15 cellular contexts compared by ENCODE assay signal in the genomic region with DNA sequence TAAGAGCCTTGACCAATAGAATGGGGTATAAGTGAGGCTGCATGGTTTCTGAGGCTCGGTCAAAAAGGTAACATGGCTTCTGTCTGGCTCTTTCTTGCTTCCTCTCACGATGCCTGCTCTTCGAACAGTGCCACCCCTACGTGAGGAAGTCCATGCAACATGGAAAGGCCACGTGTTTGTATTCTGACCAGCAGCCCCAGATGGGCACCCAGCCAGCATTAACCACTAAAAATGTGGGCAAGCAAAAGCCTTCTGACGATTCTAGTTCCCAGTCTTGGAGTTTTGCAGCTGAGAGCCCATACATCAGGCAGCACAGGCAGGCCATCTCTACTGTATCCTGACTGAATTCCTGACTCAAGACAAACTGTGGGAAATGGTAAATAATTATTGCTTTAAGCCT. TPM values are rescaled to one million over a fixed set of nuclear protein-coding genes. Genes with fewer than 3 reads are reported as not detected.
DNase-seq lines count a peak whose midpoint lies in the region; ATAC-seq and TF ChIP-seq lines count a peak whose summit lies in the region.
"Had no signal": no experiment of that assay in that cellular context is flagged by ENCODE, and none has a peak within 500 bp of the region (broad histone marks: within the 10 kb centered on the region; RNA-seq: fewer than 3 reads in every experiment).

No MANE protein-coding gene starts in this region.

- TF ChIP-seq CTCF in osteoblast (IDR thresholded peaks at IDR 0.05; ENCODE audit: extremely low read depth, low read depth, low read length), result no peak

- H4K20me1 ChIP-seq in osteoblast (ENCODE audit: insufficient read depth, low read length), result no peaks in the 10 kb centered on the region

- H2AFZ ChIP-seq in osteoblast (ENCODE audit: low read length), result no peak overlapping the region

- H3K36me3 ChIP-seq in osteoblast (ENCODE audit: insufficient read depth, low read length), result no peaks in the 10 kb centered on the region

- H3K79me2 ChIP-seq in osteoblast (ENCODE audit: insufficient read depth, low read length), result no peaks in the 10 kb centered on the region

- no peak for ATAC-seq in GM19328 (IDR thresholded peaks at IDR 0.05; ENCODE audit: unreplicated experiment)
- ATAC-seq in GM18868 (IDR thresholded peaks at IDR 0.05; ENCODE audit: unreplicated experiment), result no peak
- ATAC-seq: activated naive CD8-positive, alpha-beta T cell treated with anti-CD3 and anti-CD28 coated beads, Interleukin-2, amount 50 U/mL, for 24 hours; effector memory CD8-positive, alpha-beta T cell; natural killer cell; stimulated activated naive B cell treated with anti-CD40 and anti-IgM and Interleukin-4, amounts not matched to agents 10 μg/mL and 1 μg/mL and 100 μg/mL, for 72 hours had no signal

- peak overlapping the region; percentile 47 for H3K27ac ChIP-seq in osteoblast (ENCODE audit: low read depth, low read length)
- H3K27ac ChIP-seq: C4-2B, KMS-11 had no signal

- H3K4me2 ChIP-seq in osteoblast (ENCODE audit: insufficient read depth, low read length), result no peak overlapping the region
- H3K4me2 ChIP-seq: KMS-11 had no signal

- H3K4me1 ChIP-seq in osteoblast (ENCODE audit: insufficient read depth, low read length), result peaks cover 18% of the 10 kb centered on the region

- DNase-seq in EL (peak; percentile 50), RPMI8226 (peak; percentile 85), fibroblast of peridontal ligament (ENCODE audit: extremely low read depth) (peak; percentile 60), osteoblast (ENCODE audit: insufficient read length, low spot score, missing footprints) (no peak), T-helper 2 cell (no peak), COR-L47 (lab: John Stamatoyannopoulos, UW) (no peak)
- DNase-seq: activated naive CD8-positive, alpha-beta T cell treated with anti-CD3 and anti-CD28 coated beads, Interleukin-2, amount 50 U/mL, for 24 hours; effector memory CD8-positive, alpha-beta T cell; natural killer cell; NCI-H524; stimulated activated naive B cell treated with anti-CD40 and anti-IgM and Interleukin-4, amounts not matched to agents 10 μg/mL and 1 μg/mL and 100 μg/mL, for 72 hours had no signal

- H3K4me3 ChIP-seq in osteoblast (ENCODE audit: insufficient read depth, low read length), result no peak overlapping the region

- no peaks in the 10 kb centered on the region for H3K9me3 ChIP-seq in osteoblast (ENCODE audit: low read depth, low read length)

- no peaks in the 10 kb centered on the region for H3K27me3 ChIP-seq in osteoblast (ENCODE audit: insufficient read depth, low read length)

RNA-seq across cellular contexts. Expression of a gene that starts 24.2 kb away (rescaled TPM):
- total RNA-seq in osteoblast, result 150 and 182 TPM in 2 replicates

Comparison
In these comparisons a context has a peak if more than half of its experiments do, and no peak if none do; other contexts are left out.
1. DNase-seq: peak in EL (single experiment), RPMI8226 (single experiment) and fibroblast of peridontal ligament (single experiment); none in osteoblast (single experiment), T-helper 2 cell (0 of 5) and COR-L47 (single experiment).